8 cellular contexts compared by ENCODE assay signal in genomic region chr7:12674861-12675260, GRCh38. TPM values are rescaled to one million over a fixed set of nuclear protein-coding genes. Genes with fewer than 3 reads are reported as not detected.
A peak's percentile ranks its signal among the peaks of the same experiment; 100 is the strongest.
DNase-seq lines count a peak whose midpoint lies in the region; ATAC-seq and TF ChIP-seq lines count a peak whose summit lies in the region.

No MANE protein-coding gene starts in this region.

- peaks cover 8% of the 10 kb centered on the region for H3K4me1 Mint-ChIP-seq in CD8-positive, alpha-beta T cell (ENCODE audit: low read depth)
- H3K4me1 Mint-ChIP-seq in stimulated activated memory B cell treated with anti-CD40 and anti-IgM and Interleukin-4, amounts not matched to agents 10 μg/mL and 1 μg/mL and 100 μg/mL, for 72 hours, result peaks cover 19% of the 10 kb centered on the region

- H3K4me3 ChIP-seq in CD8-positive, alpha-beta T cell (ENCODE audit: low read depth, low read length), result no peak overlapping the region
- no peak overlapping the region for H3K4me3 ChIP-seq in iPS DF 6.9 (ENCODE audit: low read length)

- intact Hi-C loops in CD8-positive, alpha-beta T cell (cut with DNase I, micrococcal nuclease), result loop anchor here (1.0 to 2.0 kb wide), 2 partner anchors 11 to 588 kb away; no protein-coding TSS in a partner anchor

- CTCF ChIA-PET in CD8-positive, alpha-beta T cell (lab: Charles Lee), result interaction anchor here (0.5 to 2.2 kb wide), 6 partner anchors 8 to 603 kb away, joined by 3 to 19 read pairs (median 4); no protein-coding TSS in a partner anchor

- POLR2A ChIA-PET in CD8-positive, alpha-beta T cell (lab: Charles Lee), result no interaction called here

- no peaks in the 10 kb centered on the region for H3K27me3 Mint-ChIP-seq in CD8-positive, alpha-beta T cell (ENCODE audit: low read depth)
- H3K27me3 Mint-ChIP-seq in stimulated activated memory B cell treated with anti-CD40 and anti-IgM and Interleukin-4, amounts not matched to agents 10 μg/mL and 1 μg/mL and 100 μg/mL, for 72 hours, result no peaks in the 10 kb centered on the region

- peak; percentile 92 for ATAC-seq in CD8-positive, alpha-beta T cell
- peak; percentile 59 for ATAC-seq in GM19035 (IDR thresholded peaks at IDR 0.05; ENCODE audit: unreplicated experiment)
- ATAC-seq in stimulated activated memory B cell treated with anti-CD40 and anti-IgM and Interleukin-4, amounts not matched to agents 10 μg/mL and 1 μg/mL and 100 μg/mL, for 72 hours, result no peak
- ATAC-seq in GM21528 (IDR thresholded peaks at IDR 0.05; ENCODE audit: low FRiP score, unreplicated experiment), result no peak

- no peak overlapping the region for H3K27ac ChIP-seq in CD8-positive, alpha-beta T cell (ENCODE audit: low read depth, low read length)
- H3K27ac ChIP-seq in iPS DF 6.9 (ENCODE audit: low read length), result no peak overlapping the region

- H3K36me3 Mint-ChIP-seq in CD8-positive, alpha-beta T cell, result no peaks in the 10 kb centered on the region
- no peaks in the 10 kb centered on the region for H3K36me3 Mint-ChIP-seq in stimulated activated memory B cell treated with anti-CD40 and anti-IgM and Interleukin-4, amounts not matched to agents 10 μg/mL and 1 μg/mL and 100 μg/mL, for 72 hours

- no peaks in the 10 kb centered on the region for H3K9me3 Mint-ChIP-seq in CD8-positive, alpha-beta T cell
- H3K9me3 Mint-ChIP-seq in stimulated activated memory B cell treated with anti-CD40 and anti-IgM and Interleukin-4, amounts not matched to agents 10 μg/mL and 1 μg/mL and 100 μg/mL, for 72 hours, result peaks cover 7% of the 10 kb centered on the region

- peak overlapping the region; percentile 65 for H3K27ac Mint-ChIP-seq in CD8-positive, alpha-beta T cell
- H3K27ac Mint-ChIP-seq in stimulated activated memory B cell treated with anti-CD40 and anti-IgM and Interleukin-4, amounts not matched to agents 10 μg/mL and 1 μg/mL and 100 μg/mL, for 72 hours, result no peak overlapping the region

- H3K36me3 ChIP-seq in CD8-positive, alpha-beta T cell (ENCODE audit: insufficient read depth, low read length), result no peaks in the 10 kb centered on the region
- no peaks in the 10 kb centered on the region for H3K36me3 ChIP-seq in iPS DF 6.9 (ENCODE audit: control insufficient read depth, insufficient read depth, low read length)

- no peaks in the 10 kb centered on the region for H3K27me3 ChIP-seq in CD8-positive, alpha-beta T cell (ENCODE audit: insufficient read depth, low read length)
- H3K27me3 ChIP-seq in iPS DF 6.9 (ENCODE audit: control insufficient read depth, insufficient read depth, low read length), result no peaks in the 10 kb centered on the region

- WGBS in iPS DF 6.9 (ENCODE audit: insufficient coverage, insufficient read length), result no CpG with 5 or more reads among the region's 4 CpGs

- no peaks in the 10 kb centered on the region for H3K9me3 ChIP-seq in CD8-positive, alpha-beta T cell (ENCODE audit: low read length)
- H3K9me3 ChIP-seq in iPS DF 6.9 (ENCODE audit: control insufficient read depth, insufficient read depth, low read length), result no peaks in the 10 kb centered on the region

- DNase-seq in CD8-positive, alpha-beta T cell, result peak in 6 of 7 experiments; percentile 13 to 42 (median 22)
- DNase-seq in LoVo (ENCODE audit: low spot score), result peak; percentile 41
- peak; percentile 39 for DNase-seq in activated CD4-positive, alpha-beta T cell treated with anti-CD3 and anti-CD28 coated beads, Interleukin-2, amount 50 U/mL, for 1 hour
- peak; percentile 71 for DNase-seq in iPS DF 6.9 (ENCODE audit: low read depth, low spot score)
- no peak for DNase-seq in GOT3 (lab: John Stamatoyannopoulos, UW)

- H3K4me3 Mint-ChIP-seq in CD8-positive, alpha-beta T cell, result no peak overlapping the region
- no peak overlapping the region for H3K4me3 Mint-ChIP-seq in stimulated activated memory B cell treated with anti-CD40 and anti-IgM and Interleukin-4, amounts not matched to agents 10 μg/mL and 1 μg/mL and 100 μg/mL, for 72 hours

- H3K4me1 ChIP-seq in CD8-positive, alpha-beta T cell (ENCODE audit: insufficient read depth, low read length), result no peaks in the 10 kb centered on the region
- no peaks in the 10 kb centered on the region for H3K4me1 ChIP-seq in iPS DF 6.9 (ENCODE audit: control insufficient read depth, insufficient read depth, low read length)

- no peak for TF ChIP-seq CTCF in CD8-positive, alpha-beta T cell (IDR thresholded peaks at IDR 0.05)

RNA-seq across cellular contexts. Expression of gene ARL4A, which starts 12.6 kb away (rescaled TPM):
- total RNA-seq in CD8-positive, alpha-beta T cell, result 10 to 100 TPM; 48.6 to 56.2 TPM

Comparison
In these comparisons a context has a peak if more than half of its experiments do, and no peak if none do; other contexts are left out.
1. ATAC-seq: peak in CD8-positive, alpha-beta T cell (single experiment) and GM19035 (single experiment); none in stimulated activated memory B cell treated with anti-CD40 and anti-IgM and Interleukin-4, amounts not matched to agents 10 μg/mL and 1 μg/mL and 100 μg/mL, for 72 hours (single experiment) and GM21528 (single experiment).